In the genomic region with DNA sequence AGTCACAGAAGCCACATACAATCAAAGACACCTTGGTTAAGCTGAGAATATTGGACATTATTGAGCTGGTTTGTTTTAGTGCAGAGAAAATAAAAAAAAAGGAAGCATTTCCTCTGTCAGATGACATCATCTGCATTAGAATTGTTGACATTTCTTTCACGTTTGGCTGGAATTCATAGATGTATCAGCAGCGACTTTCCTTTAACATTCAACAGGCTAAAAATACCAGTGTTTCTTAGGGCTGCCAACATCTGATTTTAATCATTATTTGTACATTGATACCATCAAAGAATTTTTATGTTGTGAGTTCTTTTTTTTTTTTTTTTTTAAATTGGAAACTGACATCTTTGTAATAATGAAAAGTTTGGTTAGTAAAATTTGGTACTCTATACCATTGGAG, we compare ENCODE assay signal across 15 cellular contexts. TPM values are rescaled to one million over a fixed set of nuclear protein-coding genes. Genes with fewer than 3 reads are reported as not detected.
DNase-seq lines count a peak whose midpoint lies in the region; ATAC-seq and TF ChIP-seq lines count a peak whose summit lies in the region.
"Had no signal": no experiment of that assay in that cellular context is flagged by ENCODE, and none has a peak within 500 bp of the region (broad histone marks: within the 10 kb centered on the region; RNA-seq: fewer than 3 reads in every experiment).

No MANE protein-coding gene starts in this region.

- no peaks in the 10 kb centered on the region for H3K36me3 Mint-ChIP-seq in activated naive CD8-positive, alpha-beta T cell treated with anti-CD3 and anti-CD28 coated beads for 36 hours
- H3K36me3 Mint-ChIP-seq: activated CD4-positive, alpha-beta memory T cell treated with anti-CD3 and anti-CD28 coated beads for 36 hours had no signal

- H3K4me1 ChIP-seq in parathyroid adenoma (no peaks in the 10 kb centered on the region), HAP-1 (peaks cover 2% of the 10 kb centered on the region; the same call in 1 of the 2 replicates)
- H3K4me1 ChIP-seq: adrenal gland, SJCRH30, testis had no signal

- in situ Hi-C loops in HAP-1 (cut with MboI; ENCODE audit: low sequenced_read_pairs), result no loop called here

- no peaks in the 10 kb centered on the region for H3K79me2 ChIP-seq in parathyroid adenoma

- no peaks in the 10 kb centered on the region for H3K4me1 Mint-ChIP-seq in activated naive CD8-positive, alpha-beta T cell treated with anti-CD3 and anti-CD28 coated beads for 36 hours

- no peaks in the 10 kb centered on the region for H3K36me3 ChIP-seq in parathyroid adenoma (ENCODE audit: control insufficient read depth, insufficient read depth, low read length)
- no peaks in the 10 kb centered on the region for H3K36me3 ChIP-seq in HAP-1 (replicated peaks)
- H3K36me3 ChIP-seq: adrenal gland, SJCRH30 had no signal

- H2AFZ ChIP-seq in parathyroid adenoma, result no peak overlapping the region

- H3K9me3 ChIP-seq in parathyroid adenoma (ENCODE audit: control insufficient read depth, low read length) (no peaks in the 10 kb centered on the region), HAP-1 (no peaks in the 10 kb centered on the region)
- H3K9me3 ChIP-seq: adrenal gland, SJCRH30, testis had no signal

- peaks cover 5% of the 10 kb centered on the region for H3K27me3 Mint-ChIP-seq in activated naive CD8-positive, alpha-beta T cell treated with anti-CD3 and anti-CD28 coated beads for 36 hours

- H3K27ac ChIP-seq in parathyroid adenoma, result no peak overlapping the region
- H3K27ac ChIP-seq: adrenal gland, C4-2B, SJCRH30, testis had no signal

- no peak overlapping the region for H3K4me3 Mint-ChIP-seq in activated naive CD8-positive, alpha-beta T cell treated with anti-CD3 and anti-CD28 coated beads for 36 hours
- H3K4me3 Mint-ChIP-seq: activated CD4-positive, alpha-beta memory T cell treated with anti-CD3 and anti-CD28 coated beads for 36 hours had no signal

- H3K4me3 ChIP-seq in epithelial cell of esophagus (ENCODE audit: low read length) (no peak overlapping the region), parathyroid adenoma (ENCODE audit: low read depth, low read length) (no peak overlapping the region), HAP-1 (no peak overlapping the region)
- H3K4me3 ChIP-seq: adrenal gland, SJCRH30, testis had no signal

- H3K9me3 Mint-ChIP-seq in activated naive CD8-positive, alpha-beta T cell treated with anti-CD3 and anti-CD28 coated beads for 36 hours, result no peaks in the 10 kb centered on the region
- H3K9me3 Mint-ChIP-seq: activated CD4-positive, alpha-beta memory T cell treated with anti-CD3 and anti-CD28 coated beads for 36 hours had no signal

- no peak for TF ChIP-seq CTCF in epithelial cell of esophagus (IDR thresholded peaks at IDR 0.05; ENCODE audit: insufficient read depth, low read depth, low read length, missing control alignments)
- TF ChIP-seq CTCF in parathyroid adenoma (IDR thresholded peaks at IDR 0.05), result no peak

- no peak overlapping the region for H3K27ac Mint-ChIP-seq in activated naive CD8-positive, alpha-beta T cell treated with anti-CD3 and anti-CD28 coated beads for 36 hours
- H3K27ac Mint-ChIP-seq: activated CD4-positive, alpha-beta memory T cell treated with anti-CD3 and anti-CD28 coated beads for 36 hours had no signal

- H3K9ac ChIP-seq in parathyroid adenoma, result no peak overlapping the region

- no peaks in the 10 kb centered on the region for H3K27me3 ChIP-seq in parathyroid adenoma (ENCODE audit: control insufficient read depth, insufficient read depth, low read length)
- no peaks in the 10 kb centered on the region for H3K27me3 ChIP-seq in HAP-1 (ENCODE audit: low read depth)
- H3K27me3 ChIP-seq: adrenal gland, testis had no signal

- ATAC-seq in GM18498 (IDR thresholded peaks at IDR 0.05; ENCODE audit: unreplicated experiment), result no peak
- no peak for ATAC-seq in GM19395 (IDR thresholded peaks at IDR 0.05; ENCODE audit: unreplicated experiment)

- peak overlapping the region; percentile 39 for H3K4me2 ChIP-seq in parathyroid adenoma (ENCODE audit: low read length)

- DNase-seq in EH (ENCODE audit: low read depth) (peak; percentile 74), OCI-M1 (lab: John Stamatoyannopoulos, UW) (peak; percentile 13), epithelial cell of esophagus (ENCODE audit: low read depth) (peak; percentile 1), HAP-1 (ENCODE audit: low spot score in 2 of 2) (no peak)
- no peak for DNase-seq in activated naive CD8-positive, alpha-beta T cell treated with anti-CD3 and anti-CD28 coated beads for 36 hours
- DNase-seq: activated CD4-positive, alpha-beta memory T cell treated with anti-CD3 and anti-CD28 coated beads for 36 hours; adrenal gland; DND-41; SJCRH30; stimulated activated CD4-positive, alpha-beta T cell treated with anti-CD3 and anti-CD28 coated beads, Interleukin-15, amount 100 ng/mL, for 24 hours; testis had no signal

RNA-seq across cellular contexts. Expression of a gene that starts 33.5 kb away (rescaled TPM):
- not detected for total RNA-seq in activated naive CD8-positive, alpha-beta T cell treated with anti-CD3 and anti-CD28 coated beads for 36 hours
- total RNA-seq: activated CD4-positive, alpha-beta memory T cell treated with anti-CD3 and anti-CD28 coated beads for 36 hours had no signal

Comparison
In these comparisons a context has a peak if more than half of its experiments do, and no peak if none do; other contexts are left out.
1. DNase-seq: peak in EH (single experiment), OCI-M1 (single experiment) and epithelial cell of esophagus (single experiment); none in activated naive CD8-positive, alpha-beta T cell treated with anti-CD3 and anti-CD28 coated beads for 36 hours (single experiment) and HAP-1 (0 of 2).